17 cellular contexts compared by ENCODE assay signal in genomic region chr20:51579137-51579536, GRCh38. TPM values are rescaled to one million over a fixed set of nuclear protein-coding genes. Genes with fewer than 3 reads are reported as not detected.
DNase-seq lines count a peak whose midpoint lies in the region; ATAC-seq and TF ChIP-seq lines count a peak whose summit lies in the region.
"Had no signal": no experiment of that assay in that cellular context is flagged by ENCODE, and none has a peak within 500 bp of the region (broad histone marks: within the 10 kb centered on the region; RNA-seq: fewer than 3 reads in every experiment).

No MANE protein-coding gene starts in this region.

- no peaks in the 10 kb centered on the region for H3K9me3 ChIP-seq in SK-N-SH
- peaks cover 5% of the 10 kb centered on the region for H3K9me3 ChIP-seq in trophoblast cell (ENCODE audit: insufficient read depth, low read depth, low read length)
- peaks cover 0 to 9% of the 10 kb centered on the region in 2 donors for H3K9me3 ChIP-seq in right atrium auricular region
- H3K9me3 ChIP-seq: gastrocnemius medialis, thyroid gland had no signal

- no peaks in the 10 kb centered on the region for H3F3A ChIP-seq in SK-N-SH (replicated peaks; ENCODE audit: insufficient read depth)

- WGBS in SK-N-SH (ENCODE audit: low lambda C conversion rate) = 69% methylated on average over 8 of the region's 8 CpGs
- no CpG with 5 or more reads among the region's 8 CpGs for WGBS in trophoblast cell (ENCODE audit: extremely low coverage, insufficient coverage, insufficient read length)

- H3K14ac ChIP-seq in trophoblast cell (ENCODE audit: low read length) = no peak overlapping the region

- H4K20me1 ChIP-seq in SK-N-SH (ENCODE audit: insufficient read depth) = no peaks in the 10 kb centered on the region

- no peaks in the 10 kb centered on the region for H3K79me2 ChIP-seq in SK-N-SH (ENCODE audit: insufficient read depth)
- H3K79me2 ChIP-seq in trophoblast cell (ENCODE audit: control insufficient read depth, insufficient read depth, low read length, poor library complexity) = peaks cover 2% of the 10 kb centered on the region
- H3K79me2 ChIP-seq: parathyroid adenoma had no signal

- no peak for TF ChIP-seq CTCF in SK-N-SH (IDR thresholded peaks at IDR 0.05)
- TF ChIP-seq CTCF in fibroblast of mammary gland (conservative IDR thresholded peaks at IDR 0.05; ENCODE audit: control insufficient read depth, insufficient read depth, low read depth, low read length) = no peak
- TF ChIP-seq CTCF in right atrium auricular region (IDR thresholded peaks at IDR 0.05) = no peak

- no peak for TF ChIP-seq EP300 in SK-N-SH (IDR thresholded peaks at IDR 0.05; ENCODE audit: borderline replicate concordance in 1 of 2, low read depth in 1 of 2, low read length in 1 of 2)

- POLR2A ChIA-PET in SK-N-SH (lab: Yijun Ruan, JAX) = no interaction called here

- H4K12ac ChIP-seq in trophoblast cell (ENCODE audit: low read depth, low read length) = no peak overlapping the region

- CTCF ChIA-PET in SK-N-SH (lab: Yijun Ruan, JAX) = interaction anchor here (1.1 kb wide), 1 partner anchor 15 kb away, joined by 4 read pairs; no protein-coding TSS in a partner anchor

- H2AK5ac ChIP-seq in trophoblast cell (ENCODE audit: low read length) = no peak overlapping the region

- H3K36me3 ChIP-seq in SK-N-SH (replicated peaks in 1 of 2; ENCODE audit: control insufficient read depth in 1 of 2, insufficient read depth in 2 of 2, low read length in 1 of 2) (no peaks in the 10 kb centered on the region), trophoblast cell (ENCODE audit: control insufficient read depth in 1 of 2, insufficient read depth in 2 of 2, low read length in 2 of 2) (no peaks in the 10 kb centered on the region), right atrium auricular region (no peaks in the 10 kb centered on the region)
- H3K36me3 ChIP-seq: gastrocnemius medialis, thyroid gland had no signal

- peak overlapping the region; percentile 77 for H4K91ac ChIP-seq in trophoblast cell (ENCODE audit: low read depth, low read length)

- no peak for ATAC-seq in GM18505 (IDR thresholded peaks at IDR 0.05; ENCODE audit: unreplicated experiment)
- no peak for ATAC-seq in sciatic nerve
- no peak for ATAC-seq in GM18519 (IDR thresholded peaks at IDR 0.05; ENCODE audit: low FRiP score, unreplicated experiment)
- ATAC-seq: gastrocnemius medialis had no signal

- peak overlapping the region in 1 of 2 experiments; percentile 33; a peak in 1 of 4 replicates for H3K27ac ChIP-seq in SK-N-SH (ENCODE audit: low read depth in 2 of 2, low read length in 1 of 2)
- peak overlapping the region; percentile 55 for H3K27ac ChIP-seq in trophoblast cell (ENCODE audit: low read depth, low read length)
- no peak overlapping the region for H3K27ac ChIP-seq in right atrium auricular region
- H3K27ac ChIP-seq: gastrocnemius medialis, parathyroid adenoma, thyroid gland had no signal

- TF ChIP-seq RAD21 in SK-N-SH (IDR thresholded peaks at IDR 0.05; ENCODE audit: low read length) = no peak

- H3K4ac ChIP-seq in trophoblast cell (ENCODE audit: low read depth, low read length) = no peak overlapping the region

- peak overlapping the region; percentile 42 for H2BK5ac ChIP-seq in trophoblast cell (ENCODE audit: low read depth, low read length, poor library complexity)

- H3K4me1 ChIP-seq in SK-N-SH (ENCODE audit: control insufficient read depth in 1 of 2, insufficient read depth in 2 of 2, low read depth in 1 of 2, low read length in 1 of 2) (no peaks in the 10 kb centered on the region), trophoblast cell (ENCODE audit: control insufficient read depth in 1 of 2, insufficient read depth in 2 of 2, low read length in 2 of 2) (peaks cover 10 to 18% of the 10 kb centered on the region in 2 experiments), right atrium auricular region (no peaks in the 10 kb centered on the region)
- H3K4me1 ChIP-seq: parathyroid adenoma, thyroid gland had no signal

- H3K27me3 ChIP-seq in SK-N-SH (ENCODE audit: insufficient read depth) (no peaks in the 10 kb centered on the region), trophoblast cell (ENCODE audit: insufficient read depth, low read length) (no peaks in the 10 kb centered on the region), right atrium auricular region (no peaks in the 10 kb centered on the region)
- H3K27me3 ChIP-seq: gastrocnemius medialis, thyroid gland had no signal

- peak; percentile 89 for DNase-seq in ELR (ENCODE audit: low read depth)
- no peak for DNase-seq in SK-N-SH
- peak; percentile 53 for DNase-seq in fibroblast of mammary gland (ENCODE audit: low read depth)
- no peak for DNase-seq in trophoblast cell
- no peak for DNase-seq in sciatic nerve (ENCODE audit: low spot score)
- DNase-seq in right atrium auricular region (ENCODE audit: low spot score) = no peak
- DNase-seq: activated B cell treated with CpG ODN at 0.5 μM for 24 hours, gastrocnemius medialis, NCI-H1694 treated with DMSO at 0.1 percent for 48 hours, NCI-H446, Right ventricle myocardium superior, T-helper 1 cell had no signal

- H3K4me2 ChIP-seq in SK-N-SH (no peak overlapping the region), trophoblast cell (ENCODE audit: low read length) (no peak overlapping the region)

- intact Hi-C loops in sciatic nerve (cut with DNase I) = no loop called here

- peak overlapping the region; percentile 79 for H4K8ac ChIP-seq in trophoblast cell (ENCODE audit: low read depth, low read length)

- H3K23ac ChIP-seq in trophoblast cell (ENCODE audit: low read length) = no peak overlapping the region

- TF ChIP-seq POLR2A in GM18505 (IDR thresholded peaks at IDR 0.05; ENCODE audit: borderline replicate concordance, extremely low read depth, insufficient read depth, insufficient read length) = no peak

- H2BK120ac ChIP-seq in trophoblast cell (ENCODE audit: insufficient read depth, low read length, poor library complexity) = no peak overlapping the region

- peak overlapping the region; percentile 78 for H2BK12ac ChIP-seq in trophoblast cell (ENCODE audit: low read length)

- H2AFZ ChIP-seq in SK-N-SH (ENCODE audit: low read depth) (0 out of 2 replicates have a peak overlapping the region, but pooled peaks have one; percentile 6), trophoblast cell (ENCODE audit: insufficient read depth, low read length, poor library complexity) (no peak overlapping the region)
- H2AFZ ChIP-seq: parathyroid adenoma had no signal

- no peak overlapping the region for H3K9ac ChIP-seq in SK-N-SH
- H3K9ac ChIP-seq in trophoblast cell (ENCODE audit: low read length) = no peak overlapping the region
- H3K9ac ChIP-seq: parathyroid adenoma had no signal

- H3K18ac ChIP-seq in trophoblast cell (ENCODE audit: low read length) = no peak overlapping the region

- H3K9me2 ChIP-seq in SK-N-SH = no peaks in the 10 kb centered on the region

- H3K79me1 ChIP-seq in trophoblast cell (ENCODE audit: low read length) = peaks cover 19% of the 10 kb centered on the region

- no peak overlapping the region for H3K4me3 ChIP-seq in SK-N-SH (ENCODE audit: low read depth in 2 of 2, low read length in 1 of 2)
- H3K4me3 ChIP-seq in fibroblast of mammary gland (ENCODE audit: control insufficient read depth, low read depth, low read length) = no peak overlapping the region
- H3K4me3 ChIP-seq in trophoblast cell (ENCODE audit: low read depth, low read length) = no peak overlapping the region
- H3K4me3 ChIP-seq in right atrium auricular region = no peak overlapping the region
- H3K4me3 ChIP-seq: gastrocnemius medialis, thyroid gland had no signal

TF ChIP-seq in SK-N-SH, 30 proteins besides CTCF, POLR2A, EP300 and RAD21 (continues in another document):
- TF ChIP-seq MXI1 (IDR thresholded peaks at IDR 0.05; ENCODE audit: low read depth, low read length) = no peak
- TF ChIP-seq IRF3 (IDR thresholded peaks at IDR 0.05; ENCODE audit: low read depth, low read length) = no peak
- TF ChIP-seq ELF1 (IDR thresholded peaks at IDR 0.05) = no peak
- no peak for TF ChIP-seq NFIC (IDR thresholded peaks at IDR 0.05; ENCODE audit: borderline replicate concordance)
- TF ChIP-seq USF1 (IDR thresholded peaks at IDR 0.05; ENCODE audit: borderline replicate concordance, low read depth) = no peak
- no peak for TF ChIP-seq TEAD4 (IDR thresholded peaks at IDR 0.05; ENCODE audit: borderline replicate concordance, insufficient read depth)
- TF ChIP-seq RCOR1 (IDR thresholded peaks at IDR 0.05; ENCODE audit: low read length) = no peak
- TF ChIP-seq FOXJ3 (CRISPR knock-in tag; IDR thresholded peaks at IDR 0.05) = no peak
- no peak for TF ChIP-seq RFX5 (IDR thresholded peaks at IDR 0.05; ENCODE audit: low read length)
- no peak for TF ChIP-seq NRF1 (IDR thresholded peaks at IDR 0.05; ENCODE audit: low read depth, low read length)
- TF ChIP-seq GATA2 (CRISPR knock-in tag; IDR thresholded peaks at IDR 0.05) = no peak
- no peak for TF ChIP-seq FOXM1 (IDR thresholded peaks at IDR 0.05; ENCODE audit: low read depth)
- TF ChIP-seq TAF1 (IDR thresholded peaks at IDR 0.05; ENCODE audit: borderline replicate concordance, low read depth, low read length) = no peak
- no peak for TF ChIP-seq FOSL2 (IDR thresholded peaks at IDR 0.05; ENCODE audit: borderline replicate concordance, low read depth)

RNA-seq across cellular contexts. Expression of gene NFATC2, which starts 36.6 kb away (rescaled TPM):
- polyA plus RNA-seq in SK-N-SH (2012; rRNA removed) = 0.13 and 0.36 TPM in 2 replicates
- polyA plus RNA-seq in SK-N-SH (2012; cell fraction: cytosol; rRNA removed) = 0.21 and 0.28 TPM in 2 replicates
- polyA plus RNA-seq in SK-N-SH (2012; cell fraction: nucleus; rRNA removed) = 0.90 and 1.0 TPM in 2 replicates
- 6.7 and 7.6 TPM in 2 replicates for polyA plus RNA-seq in trophoblast cell (2013)
- 11.0 TPM for total RNA-seq in sciatic nerve
- total RNA-seq in right atrium auricular region = 10 to 100 TPM in 1 of 2 donors, 1 to 10 TPM in 1; 8.6 to 12.5 TPM
- total RNA-seq: myocyte had no signal

Comparison
In these comparisons a context has a peak if more than half of its experiments do, and no peak if none do; other contexts are left out.
1. DNase-seq: peak in ELR (single experiment) and fibroblast of mammary gland (single experiment); none in SK-N-SH (single experiment), trophoblast cell (0 of 2), sciatic nerve (single experiment) and right atrium auricular region (single experiment).